14 cellular contexts compared by ENCODE assay signal in genomic region chr3:195183071-195183776, GRCh38.
A peak's percentile ranks its signal among the peaks of the same experiment; 100 is the strongest.
DNase-seq lines count a peak whose midpoint lies in the region; ATAC-seq, FAIRE-seq and TF ChIP-seq lines count a peak whose summit lies in the region.
"Had no signal": no experiment of that assay in that cellular context is flagged by ENCODE, and none has a peak within 500 bp of the region (broad histone marks: within the 10 kb centered on the region; RNA-seq: fewer than 3 reads in every experiment).

No MANE protein-coding gene starts in this region.

- intact Hi-C loops in CD8-positive, alpha-beta T cell (cut with DNase I, micrococcal nuclease) = no loop called here
- intact Hi-C loops in K562 (cut with micrococcal nuclease) = loop anchor here (10.0 kb wide), 1 partner anchor 68 kb away; no protein-coding TSS in a partner anchor

- CTCF ChIA-PET in AG04450 (lab: Charles Lee) = interaction anchor here (1.1 to 1.6 kb wide), 2 partner anchors 76 to 511 kb away, joined by 4 read pairs; partner anchors contain the start of gene LSG1
- CTCF ChIA-PET in CD8-positive, alpha-beta T cell (lab: Charles Lee) = interaction anchor here (1.5 kb wide), 1 partner anchor 10 kb away, joined by 3 read pairs; no protein-coding TSS in a partner anchor
- CTCF ChIA-PET in K562 (lab: Yijun Ruan, JAX; ENCODE audit: low intra/inter-chr PET ratio) = no interaction called here

- TF ChIP-seq CTCF in AG04450 (IDR thresholded peaks at IDR 0.05; ENCODE audit: low read depth, low read length) = no peak
- TF ChIP-seq CTCF in CD8-positive, alpha-beta T cell (IDR thresholded peaks at IDR 0.05) = no peak
- no peak for TF ChIP-seq CTCF in K562 (IDR thresholded peaks at IDR 0.05 in 2 of 3, conservative IDR thresholded peaks at IDR 0.05 in 1 of 3; ENCODE audit: insufficient read depth in 2 of 3, low read depth in 1 of 3, low read length in 3 of 3)

- no peaks in the 10 kb centered on the region for H3K27me3 Mint-ChIP-seq in CD8-positive, alpha-beta T cell (ENCODE audit: low read depth)
- H3K27me3 Mint-ChIP-seq: CD8-positive, alpha-beta memory T cell; IgD-negative memory B cell had no signal

- no peak for TF ChIP-seq POLR2A in K562 (conservative IDR thresholded peaks at IDR 0.05)
- no peak for TF ChIP-seq POLR2A in GM12892 (IDR thresholded peaks at IDR 0.05; ENCODE audit: low read depth, low read length)

- FAIRE-seq in K562 (lab: Jason Lieb, UNC) = no peak
- FAIRE-seq in GM12892 (lab: Jason Lieb, UNC) = no peak
- FAIRE-seq: bronchial epithelial cell had no signal

- H3K4me3 ChIP-seq in AG04450 (ENCODE audit: low read depth, low read length) = no peak overlapping the region
- H3K4me3 ChIP-seq in CD8-positive, alpha-beta T cell (ENCODE audit: low read depth, low read length) = no peak overlapping the region
- no peak overlapping the region for H3K4me3 ChIP-seq in K562
- no peak overlapping the region for H3K4me3 ChIP-seq in muscle layer of duodenum (ENCODE audit: low read depth in 1 of 2, low read length in 2 of 2)
- H3K4me3 ChIP-seq: lung had no signal

- H3K27ac ChIP-seq in AG04450 (ENCODE audit: low read depth, low read length) (peak overlapping the region; percentile 2), K562 (ENCODE audit: extremely low read depth, low read depth, low read length) (peak overlapping the region; percentile 72; the same call in 1 of the 3 replicates), muscle layer of duodenum (ENCODE audit: low read length) (peak overlapping the region; percentile 78)
- H3K27ac ChIP-seq in CD8-positive, alpha-beta T cell (ENCODE audit: low read depth, low read length) = no peak overlapping the region

- ATAC-seq in CD8-positive, alpha-beta T cell = no peak
- ATAC-seq in K562 = no peak

- no peak overlapping the region for H3K9ac ChIP-seq in K562 (ENCODE audit: insufficient read depth in 1 of 2, low read depth in 2 of 2, low read length in 2 of 2)

- no peaks in the 10 kb centered on the region for H3K9me3 Mint-ChIP-seq in CD8-positive, alpha-beta T cell
- H3K9me3 Mint-ChIP-seq: CD8-positive, alpha-beta memory T cell; IgD-negative memory B cell had no signal

- peaks cover 10% of the 10 kb centered on the region for H3K36me3 Mint-ChIP-seq in CD8-positive, alpha-beta T cell

- peaks cover 8% of the 10 kb centered on the region for H3K4me1 ChIP-seq in CD8-positive, alpha-beta T cell (ENCODE audit: insufficient read depth, low read length)
- H3K4me1 ChIP-seq in K562 (replicated peaks in 1 of 2; ENCODE audit: control insufficient read depth in 2 of 2, insufficient read depth in 2 of 2, low read length in 2 of 2) = peaks cover 41 to 79% of the 10 kb centered on the region in 2 experiments
- H3K4me1 ChIP-seq in muscle layer of duodenum (ENCODE audit: control insufficient read depth in 1 of 2, insufficient read depth in 2 of 2, low read length in 2 of 2) = peaks cover 4 to 67% of the 10 kb centered on the region in 2 donors

- no peaks in the 10 kb centered on the region for H4K20me1 ChIP-seq in K562 (replicated peaks; ENCODE audit: control insufficient read depth, insufficient read depth, low read length)

- POLR2A ChIA-PET in AG04450 (lab: Yijun Ruan, JAX) = no interaction called here
- POLR2A ChIA-PET in CD8-positive, alpha-beta T cell (lab: Charles Lee) = no interaction called here
- POLR2A ChIA-PET in K562 (lab: Yijun Ruan, JAX) = interaction anchor here (0.9 to 2.2 kb wide), 2 partner anchors 8 to 16 kb away, joined by 3 to 8 read pairs; no protein-coding TSS in a partner anchor

- H2AFZ ChIP-seq in K562 (ENCODE audit: low read depth, low read length) = peak overlapping the region; percentile 16; the same call in 1 of the 2 replicates

- peaks cover 40% of the 10 kb centered on the region for H3K4me1 Mint-ChIP-seq in CD8-positive, alpha-beta T cell (ENCODE audit: low read depth)

- WGBS in K562 (ENCODE audit: insufficient coverage, low coverage, missing lambda C conversion rate) = 59% methylated on average over 9 of the region's 9 CpGs

- no TSS peak for BruUV-seq in K562 (replicated peaks; lab: Mats Ljungman, UMichigan)

- in situ Hi-C loops in K562 (cut with MboI) = no loop called here

- H3K27me3 ChIP-seq in AG04450 (ENCODE audit: control insufficient read depth, insufficient read depth, low read length) (no peaks in the 10 kb centered on the region), K562 (ENCODE audit: control insufficient read depth in 2 of 2, insufficient read depth in 2 of 2, low read length in 2 of 2) (no peaks in the 10 kb centered on the region), muscle layer of duodenum (ENCODE audit: low read depth, low read length) (no peaks in the 10 kb centered on the region)
- no peaks in the 10 kb centered on the region for H3K27me3 ChIP-seq in CD8-positive, alpha-beta T cell (ENCODE audit: insufficient read depth, low read length)

- H3K4me3 Mint-ChIP-seq in CD8-positive, alpha-beta T cell = peak overlapping the region; percentile 37
- H3K4me3 Mint-ChIP-seq: IgD-negative memory B cell had no signal

- TF ChIP-seq RAD21 in K562 (CRISPR knock-in tag; conservative IDR thresholded peaks at IDR 0.05 in 1 of 2, IDR thresholded peaks at IDR 0.05 in 1 of 2) = no peak

- no peaks in the 10 kb centered on the region for H3K9me1 ChIP-seq in K562 (ENCODE audit: control insufficient read depth, insufficient read depth, low read length)

- H3K27ac Mint-ChIP-seq in CD8-positive, alpha-beta T cell = no peak overlapping the region
- H3K27ac Mint-ChIP-seq: IgD-negative memory B cell had no signal

- TF ChIP-seq EP300 in K562 (IDR thresholded peaks at IDR 0.05; ENCODE audit: low read length) = no peak

- DNase-seq in AG04450 (ENCODE audit: low read depth, low spot score) (no peak), K562 (ENCODE audit: extremely low read depth in 1 of 4, low spot score in 3 of 4) (peak in 1 of 4 experiments; percentile 28), middle frontal gyrus (ENCODE audit: extremely low spot score, low spot score) (no peak), GM12892 (ENCODE audit: insufficient read length) (no peak), epidermal melanocyte (ENCODE audit: insufficient read length, low spot score) (no peak)
- no peak for DNase-seq in CD8-positive, alpha-beta T cell
- no peak for DNase-seq in activated naive CD4-positive, alpha-beta T cell treated with anti-CD3 and anti-CD28 coated beads, Interleukin-2, amount 50 U/mL, for 16 hours
- DNase-seq: CD8-positive, alpha-beta memory T cell; NCI-H82; SIG-M5 had no signal

- H3K4me2 ChIP-seq in K562 (ENCODE audit: insufficient read depth, low read length) = no peak overlapping the region

- peaks cover 47% of the 10 kb centered on the region; the same call in 2 of the 3 replicates for H3K79me2 ChIP-seq in K562 (ENCODE audit: control insufficient read depth, insufficient read depth, low read length)

- H3K36me3 ChIP-seq in CD8-positive, alpha-beta T cell (ENCODE audit: insufficient read depth, low read length) = no peaks in the 10 kb centered on the region
- H3K36me3 ChIP-seq in K562 (ENCODE audit: control insufficient read depth, insufficient read depth, low read length) (no peaks in the 10 kb centered on the region), muscle layer of duodenum (ENCODE audit: control insufficient read depth in 1 of 2, insufficient read depth in 2 of 2, low read length in 2 of 2) (no peaks in the 10 kb centered on the region)

- H3K9me3 ChIP-seq in AG04450 (ENCODE audit: control insufficient read depth, insufficient read depth, low read length) (no peaks in the 10 kb centered on the region; the same call in 1 of the 2 replicates), K562 (replicated peaks; ENCODE audit: control insufficient read depth, insufficient read depth, low read depth, low read length) (no peaks in the 10 kb centered on the region), muscle layer of duodenum (ENCODE audit: control insufficient read depth in 1 of 2, low read length in 2 of 2) (no peaks in the 10 kb centered on the region)
- H3K9me3 ChIP-seq in CD8-positive, alpha-beta T cell (ENCODE audit: low read length) = no peaks in the 10 kb centered on the region

TF ChIP-seq in K562, 482 proteins besides CTCF, POLR2A, EP300 and RAD21 (continues in another document):
- TF ChIP-seq HBP1 (CRISPR knock-in tag; IDR thresholded peaks at IDR 0.05) (no peak), GATA2 (CRISPR knock-in tag; IDR thresholded peaks at IDR 0.05) (0 out of 2 replicates have a peak, but pooled peaks have one; percentile 21), SAP30 (IDR thresholded peaks at IDR 0.05; ENCODE audit: borderline replicate concordance, insufficient read depth, low read depth, low read length, poor library complexity, severe bottlenecking) (no peak), DMBX1 (CRISPR knock-in tag; IDR thresholded peaks at IDR 0.05; ENCODE audit: borderline replicate concordance) (0 out of 2 replicates have a peak, but pooled peaks have one; percentile 22), RCOR1 (IDR thresholded peaks at IDR 0.05; ENCODE audit: borderline replicate concordance in 1 of 2, low read depth in 2 of 2, low read length in 2 of 2) (0 out of 4 replicates have a peak, but pooled peaks of 1 of the 2 experiments have one; percentile 10), ZNF766 (CRISPR knock-in tag; conservative IDR thresholded peaks at IDR 0.05) (no peak), KDM1A (IDR thresholded peaks at IDR 0.05) (peak in 1 of 2 experiments; percentile 34; a peak in 1 of 4 replicates), SMARCA4 (IDR thresholded peaks at IDR 0.05) (no peak), POLR3A (IDR thresholded peaks at IDR 0.05; ENCODE audit: borderline replicate concordance, extremely low read depth, insufficient read depth, insufficient read length) (no peak), ZNF695 (CRISPR knock-in tag; IDR thresholded peaks at IDR 0.05) (no peak)
- TF ChIP-seq, protein P1, sequence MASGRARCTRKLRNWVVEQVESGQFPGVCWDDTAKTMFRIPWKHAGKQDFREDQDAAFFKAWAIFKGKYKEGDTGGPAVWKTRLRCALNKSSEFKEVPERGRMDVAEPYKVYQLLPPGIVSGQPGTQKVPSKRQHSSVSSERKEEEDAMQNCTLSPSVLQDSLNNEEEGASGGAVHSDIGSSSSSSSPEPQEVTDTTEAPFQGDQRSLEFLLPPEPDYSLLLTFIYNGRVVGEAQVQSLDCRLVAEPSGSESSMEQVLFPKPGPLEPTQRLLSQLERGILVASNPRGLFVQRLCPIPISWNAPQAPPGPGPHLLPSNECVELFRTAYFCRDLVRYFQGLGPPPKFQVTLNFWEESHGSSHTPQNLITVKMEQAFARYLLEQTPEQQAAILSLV (tag; IDR thresholded peaks at IDR 0.05) = no peak
